In genomic region chr5:143406408-143406807, GRCh38 we compare ENCODE assay signal across 1 cellular context.
TF ChIP-seq lines count a peak whose summit lies in the region.

No MANE protein-coding gene starts in this region.

TF ChIP-seq in GM12878, 131 proteins besides CTCF, POLR2A, EP300 and RAD21:
- TF ChIP-seq MAX (IDR thresholded peaks at IDR 0.05; ENCODE audit: low read depth, low read length) (no peak), ESRRA (IDR thresholded peaks at IDR 0.05; ENCODE audit: low read length) (no peak), RCOR1 (conservative IDR thresholded peaks at IDR 0.05; ENCODE audit: low read depth, low read length) (no peak)
